Comparison of ENCODE assay signal across 10 cellular contexts in genomic region chr17:31067699-31068184, GRCh38. TPM values are rescaled to one million over a fixed set of nuclear protein-coding genes. Genes with fewer than 3 reads are reported as not detected.
DNase-seq lines count a peak whose midpoint lies in the region; ATAC-seq, FAIRE-seq and TF ChIP-seq lines count a peak whose summit lies in the region.
"Had no signal": no experiment of that assay in that cellular context is flagged by ENCODE, and none has a peak within 500 bp of the region (broad histone marks: within the 10 kb centered on the region; RNA-seq: fewer than 3 reads in every experiment).

No MANE protein-coding gene starts in this region.

- no peaks in the 10 kb centered on the region for H3K36me3 Mint-ChIP-seq in activated naive CD8-positive, alpha-beta T cell treated with anti-CD3 and anti-CD28 coated beads, Interleukin-2, amount 50 U/mL, for 24 hours (ENCODE audit: low read depth)
- no peaks in the 10 kb centered on the region for H3K36me3 Mint-ChIP-seq in activated naive CD8-positive, alpha-beta T cell treated with anti-CD3 and anti-CD28 coated beads for 36 hours

- no peak overlapping the region for H3K9ac ChIP-seq in keratinocyte (ENCODE audit: control insufficient read depth, extremely low read depth, insufficient read depth, low read length)

- dilution Hi-C loops in keratinocyte (cut with MboI; ENCODE audit: extremely low pct_ligation_motif_present, low sequenced_read_pairs): no loop called here

- no peak overlapping the region for H3K27ac Mint-ChIP-seq in activated naive CD8-positive, alpha-beta T cell treated with anti-CD3 and anti-CD28 coated beads, Interleukin-2, amount 50 U/mL, for 24 hours
- H3K27ac Mint-ChIP-seq in activated naive CD8-positive, alpha-beta T cell treated with anti-CD3 and anti-CD28 coated beads for 36 hours: no peak overlapping the region

- peaks cover 2% of the 10 kb centered on the region for H3K4me1 Mint-ChIP-seq in activated naive CD8-positive, alpha-beta T cell treated with anti-CD3 and anti-CD28 coated beads, Interleukin-2, amount 50 U/mL, for 24 hours
- no peaks in the 10 kb centered on the region for H3K4me1 Mint-ChIP-seq in activated naive CD8-positive, alpha-beta T cell treated with anti-CD3 and anti-CD28 coated beads for 36 hours

- H3K9me3 Mint-ChIP-seq in activated naive CD8-positive, alpha-beta T cell treated with anti-CD3 and anti-CD28 coated beads, Interleukin-2, amount 50 U/mL, for 24 hours: no peaks in the 10 kb centered on the region
- no peaks in the 10 kb centered on the region for H3K9me3 Mint-ChIP-seq in activated naive CD8-positive, alpha-beta T cell treated with anti-CD3 and anti-CD28 coated beads for 36 hours

- no peak overlapping the region for H2AFZ ChIP-seq in keratinocyte (ENCODE audit: control insufficient read depth, low read length)

- H3K4me1 ChIP-seq in adrenal gland (replicated peaks in 1 of 2) (peaks cover 10 to 12% of the 10 kb centered on the region in 2 donors), keratinocyte (ENCODE audit: control insufficient read depth, extremely low read depth, insufficient read depth, low read length) (peaks cover 39% of the 10 kb centered on the region)

- DNase-seq in activated naive CD8-positive, alpha-beta T cell treated with anti-CD3 and anti-CD28 coated beads, Interleukin-2, amount 50 U/mL, for 24 hours: no peak
- DNase-seq in activated naive CD8-positive, alpha-beta T cell treated with anti-CD3 and anti-CD28 coated beads for 36 hours: no peak
- DNase-seq in adrenal gland (no peak), keratinocyte (ENCODE audit: low read depth, low spot score) (peak; percentile 15), urothelium cell line (ENCODE audit: low spot score) (peak; percentile 68), DMS79 treated with DMSO at 0.1 percent for 48 hours (lab: John Stamatoyannopoulos, UW) (no peak), NCI-H748 treated with DMSO at 0.1 percent for 48 hours (lab: John Stamatoyannopoulos, UW) (no peak), NCI-H1694 treated with DMSO at 0.1 percent for 48 hours (lab: John Stamatoyannopoulos, UW) (no peak)

- TF ChIP-seq CTCF in adrenal gland (IDR thresholded peaks at IDR 0.05): no peak
- TF ChIP-seq CTCF in keratinocyte (optimal IDR thresholded peaks at IDR 0.05 in 1 of 3, IDR thresholded peaks at IDR 0.05 in 1 of 3, conservative IDR thresholded peaks at IDR 0.05 in 1 of 3; ENCODE audit: extremely low read depth in 1 of 3, insufficient read depth in 2 of 3, low read length in 3 of 3): no peak

- peak overlapping the region; percentile 14 to 82 (median 67) for H3K27ac ChIP-seq in adrenal gland
- peak overlapping the region; percentile 65 for H3K27ac ChIP-seq in keratinocyte (ENCODE audit: control insufficient read depth, insufficient read depth, low read length)
- H3K27ac ChIP-seq: C4-2B, VCaP had no signal

- H3K79me2 ChIP-seq in keratinocyte (ENCODE audit: control insufficient read depth, insufficient read depth, low read length): no peaks in the 10 kb centered on the region

- WGBS in adrenal gland, 4 donors: 9 to 23% (median 18%) methylated on average over 2 of the region's 2 CpGs

- ATAC-seq in activated naive CD8-positive, alpha-beta T cell treated with anti-CD3 and anti-CD28 coated beads, Interleukin-2, amount 50 U/mL, for 24 hours: peak; percentile 43

- H3K4me2 ChIP-seq in keratinocyte (ENCODE audit: control insufficient read depth, extremely low read depth, insufficient read depth, low read depth, low read length): peak overlapping the region; percentile 60

- H3K36me3 ChIP-seq in adrenal gland (replicated peaks in 1 of 2) (no peaks in the 10 kb centered on the region), keratinocyte (ENCODE audit: control insufficient read depth in 2 of 2, extremely low read depth in 1 of 2, insufficient read depth in 2 of 2, low read length in 2 of 2) (no peaks in the 10 kb centered on the region)

- no peak overlapping the region for H3K4me3 Mint-ChIP-seq in activated naive CD8-positive, alpha-beta T cell treated with anti-CD3 and anti-CD28 coated beads, Interleukin-2, amount 50 U/mL, for 24 hours
- H3K4me3 Mint-ChIP-seq in activated naive CD8-positive, alpha-beta T cell treated with anti-CD3 and anti-CD28 coated beads for 36 hours: no peak overlapping the region

- intact Hi-C loops in adrenal gland (cut with DNase I): no loop called here

- no peaks in the 10 kb centered on the region for H4K20me1 ChIP-seq in keratinocyte (ENCODE audit: control insufficient read depth, extremely low read depth, insufficient read depth, low read length)

- no peaks in the 10 kb centered on the region for H3K9me1 ChIP-seq in keratinocyte (ENCODE audit: control insufficient read depth, extremely low read depth, insufficient read depth, low read length)

- H3K4me3 ChIP-seq in adrenal gland: no peak overlapping the region
- H3K4me3 ChIP-seq in keratinocyte (ENCODE audit: control insufficient read depth in 2 of 3, extremely low read depth in 1 of 3, insufficient read depth in 2 of 3, low read depth in 1 of 3, low read length in 3 of 3): peak overlapping the region in 1 of 3 experiments; percentile 6

- peak; percentile 20 for FAIRE-seq in keratinocyte (lab: Jason Lieb, UNC)
- FAIRE-seq in urothelium cell line (lab: Jason Lieb, UNC): no peak

- H3K27me3 Mint-ChIP-seq in activated naive CD8-positive, alpha-beta T cell treated with anti-CD3 and anti-CD28 coated beads, Interleukin-2, amount 50 U/mL, for 24 hours: no peaks in the 10 kb centered on the region
- no peaks in the 10 kb centered on the region for H3K27me3 Mint-ChIP-seq in activated naive CD8-positive, alpha-beta T cell treated with anti-CD3 and anti-CD28 coated beads for 36 hours

- H3K27me3 ChIP-seq in adrenal gland: no peaks in the 10 kb centered on the region
- no peaks in the 10 kb centered on the region for H3K27me3 ChIP-seq in keratinocyte (ENCODE audit: control insufficient read depth, extremely low read depth, insufficient read depth, low read length)

- H3K9me3 ChIP-seq in adrenal gland (replicated peaks in 1 of 3): no peaks in the 10 kb centered on the region
- no peaks in the 10 kb centered on the region for H3K9me3 ChIP-seq in keratinocyte (ENCODE audit: control insufficient read depth, low read depth, low read length)

- no peak for TF ChIP-seq POLR2A in adrenal gland (IDR thresholded peaks at IDR 0.05)

RNA-seq across cellular contexts. Expression of gene NF1, which starts 27.0 kb away (rescaled TPM):
- 10 to 100 TPM; 21.0 to 22.8 TPM for total RNA-seq in activated naive CD8-positive, alpha-beta T cell treated with anti-CD3 and anti-CD28 coated beads for 36 hours
- 10 to 100 TPM; 49.5 to 91.3 (median 60.9) TPM for total RNA-seq in adrenal gland
- polyA plus RNA-seq in adrenal gland (10 to 100 TPM in 2 of 3 donors, 1 to 10 TPM in 1; 8.8 to 29.0 (median 11.5) TPM), keratinocyte (20.3 to 29.6 TPM (median 26.7 TPM) in 3 replicates)
- polyA plus RNA-seq in keratinocyte (2011; ENCODE audit: low read depth): 20.7 TPM
- polyA plus RNA-seq in keratinocyte (2011; cell fraction: cytosol; rRNA removed): 12.4 and 24.1 TPM in 2 replicates
- 55.0 and 60.8 TPM in 2 replicates for polyA plus RNA-seq in keratinocyte (2011; cell fraction: nucleus; rRNA removed)
- 11.8 and 15.9 TPM in 2 replicates for polyA plus RNA-seq in keratinocyte (2012; ENCODE audit: low replicate concordance)
- polyA minus RNA-seq in keratinocyte: 33.6 to 142 TPM (median 79.1 TPM) in 3 replicates
- polyA minus RNA-seq in keratinocyte (2011; cell fraction: cytosol; rRNA and poly(A)+ RNA removed): 48.3 TPM
- polyA minus RNA-seq in keratinocyte (2011; cell fraction: nucleus; rRNA and poly(A)+ RNA removed): 134 and 242 TPM in 2 replicates

Comparison
In these comparisons a context has a peak if more than half of its experiments do, and no peak if none do; other contexts are left out.
1. DNase-seq: peak in keratinocyte (single experiment) and urothelium cell line (single experiment); none in activated naive CD8-positive, alpha-beta T cell treated with anti-CD3 and anti-CD28 coated beads, Interleukin-2, amount 50 U/mL, for 24 hours (single experiment), activated naive CD8-positive, alpha-beta T cell treated with anti-CD3 and anti-CD28 coated beads for 36 hours (single experiment), adrenal gland (0 of 7), DMS79 treated with DMSO at 0.1 percent for 48 hours (single experiment), NCI-H748 treated with DMSO at 0.1 percent for 48 hours (single experiment) and NCI-H1694 treated with DMSO at 0.1 percent for 48 hours (single experiment).